16 cellular contexts compared by ENCODE assay signal in the genomic region with DNA sequence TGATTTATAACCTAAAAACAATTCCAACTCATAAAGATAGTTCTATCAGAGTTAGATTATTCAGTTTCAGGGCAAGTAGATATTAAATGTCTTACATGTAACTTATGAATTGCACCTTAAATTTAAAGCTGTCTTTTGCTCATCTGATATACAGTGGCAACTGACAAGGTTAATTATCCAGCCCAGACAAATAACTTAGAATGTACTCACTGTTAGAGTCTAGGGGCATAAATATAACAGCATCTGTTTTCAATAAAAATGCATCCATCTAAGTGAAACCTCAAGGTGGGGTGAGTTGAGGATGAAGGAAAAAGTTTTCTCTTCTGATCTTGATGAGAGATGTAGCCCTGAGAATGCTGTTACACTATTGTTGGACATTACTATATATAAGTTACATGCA.
DNase-seq lines count a peak whose midpoint lies in the region; FAIRE-seq and TF ChIP-seq lines count a peak whose summit lies in the region.
"Had no signal": no experiment of that assay in that cellular context is flagged by ENCODE, and none has a peak within 500 bp of the region (broad histone marks: within the 10 kb centered on the region; RNA-seq: fewer than 3 reads in every experiment).

No MANE protein-coding gene starts in this region.

- H3K4me2 ChIP-seq in mesenchymal stem cell (ENCODE audit: low read length, poor library complexity, severe bottlenecking) = no peak overlapping the region
- H3K4me2 ChIP-seq: BLaER1 treated with 17β-estradiol and CSF1 and Interleukin-3, amounts not matched to agents 10 nM and 100 nM had no signal

- intact Hi-C loops in esophagus squamous epithelium (cut with DNase I) = no loop called here

- H3K9me3 ChIP-seq in mesenchymal stem cell (ENCODE audit: control insufficient read depth, low read length) (no peaks in the 10 kb centered on the region), esophagus squamous epithelium (no peaks in the 10 kb centered on the region)
- H3K9me3 ChIP-seq: BLaER1 treated with 17β-estradiol and CSF1 and Interleukin-3, amounts not matched to agents 10 nM and 100 nM; HAP-1 had no signal

- H3K18ac ChIP-seq in mesenchymal stem cell (ENCODE audit: low read depth in 1 of 2, low read length in 2 of 2) = no peak overlapping the region

- H2AFZ ChIP-seq in mesenchymal stem cell (ENCODE audit: low read depth, low read length) = no peak overlapping the region

- no peak overlapping the region for H4K8ac ChIP-seq in mesenchymal stem cell (ENCODE audit: low read length)

- TF ChIP-seq CTCF in esophagus squamous epithelium (IDR thresholded peaks at IDR 0.05) = no peak

- H2BK15ac ChIP-seq in mesenchymal stem cell (ENCODE audit: low read depth, poor library complexity, severe bottlenecking) = no peak overlapping the region

- H2AK5ac ChIP-seq in mesenchymal stem cell (ENCODE audit: low read length, severe bottlenecking) = no peak overlapping the region

- no peak for TF ChIP-seq POLR2A in esophagus squamous epithelium (IDR thresholded peaks at IDR 0.05)

- no peak overlapping the region for H2BK12ac ChIP-seq in mesenchymal stem cell (ENCODE audit: low read length in 2 of 2)

- H3K27me3 ChIP-seq in mesenchymal stem cell (ENCODE audit: control insufficient read depth in 1 of 2, insufficient read depth in 1 of 2, low read length in 2 of 2) (no peaks in the 10 kb centered on the region), esophagus squamous epithelium (peaks cover 0 to 6% (median 0%) of the 10 kb centered on the region in 4 donors), H7 (ENCODE audit: control insufficient read depth, insufficient read depth, low read length) (no peaks in the 10 kb centered on the region)
- H3K27me3 ChIP-seq: BLaER1 treated with 17β-estradiol and CSF1 and Interleukin-3, amounts not matched to agents 10 nM and 100 nM had no signal

- H3K79me1 ChIP-seq in mesenchymal stem cell (replicated peaks; ENCODE audit: low read length, poor library complexity, severe bottlenecking) = peaks cover 19% of the 10 kb centered on the region

- H3K14ac ChIP-seq in mesenchymal stem cell (ENCODE audit: low read length in 2 of 2) = no peak overlapping the region

- peak overlapping the region; percentile 28 for H3K9ac ChIP-seq in mesenchymal stem cell (ENCODE audit: low read length)
- H3K9ac ChIP-seq: BLaER1 treated with 17β-estradiol and CSF1 and Interleukin-3, amounts not matched to agents 10 nM and 100 nM had no signal

- H3K4me1 ChIP-seq in mesenchymal stem cell (ENCODE audit: control insufficient read depth, insufficient read depth, low read depth, low read length) (no peaks in the 10 kb centered on the region), esophagus squamous epithelium (peaks cover 0 to 24% (median 5%) of the 10 kb centered on the region in 3 donors)
- H3K4me1 ChIP-seq: BLaER1 treated with 17β-estradiol and CSF1 and Interleukin-3, amounts not matched to agents 10 nM and 100 nM; HAP-1 had no signal

- H3K27ac ChIP-seq in mesenchymal stem cell (ENCODE audit: low read length, poor library complexity, severe bottlenecking) (no peak overlapping the region), esophagus squamous epithelium (no peak overlapping the region)
- H3K27ac ChIP-seq: BLaER1 treated with 17β-estradiol and CSF1 and Interleukin-3, amounts not matched to agents 10 nM and 100 nM had no signal

- H4K91ac ChIP-seq in mesenchymal stem cell (ENCODE audit: low read length) = no peak overlapping the region

- no peak overlapping the region for H3K4ac ChIP-seq in mesenchymal stem cell (ENCODE audit: low read depth in 1 of 2, low read length in 2 of 2)

- no peak overlapping the region for H3K4me3 ChIP-seq in mesenchymal stem cell (ENCODE audit: insufficient read depth in 1 of 2, low read depth in 1 of 2, low read length in 2 of 2)
- no peak overlapping the region for H3K4me3 ChIP-seq in esophagus squamous epithelium
- no peak overlapping the region for H3K4me3 ChIP-seq in H7 (ENCODE audit: insufficient read depth, low read depth, low read length)
- H3K4me3 ChIP-seq: BLaER1 treated with 17β-estradiol and CSF1 and Interleukin-3, amounts not matched to agents 10 nM and 100 nM; GM12878; HAP-1 had no signal

- H3K23ac ChIP-seq in mesenchymal stem cell (ENCODE audit: low read length in 2 of 2) = no peak overlapping the region

- no peak overlapping the region for H2BK5ac ChIP-seq in mesenchymal stem cell (ENCODE audit: low read depth, low read length, poor library complexity, severe bottlenecking)

- DNase-seq in EH (ENCODE audit: low read depth) = peak; percentile 31
- peak; percentile 32 for DNase-seq in SK-N-DZ (ENCODE audit: low spot score)
- no peak for DNase-seq in mesenchymal stem cell
- no peak for DNase-seq in esophagus squamous epithelium (lab: John Stamatoyannopoulos, UW)
- DNase-seq in NCI-H774 (lab: John Stamatoyannopoulos, UW) = no peak
- no peak for DNase-seq in H7
- DNase-seq in effector CD8-positive, alpha-beta T cell (lab: John Stamatoyannopoulos, UW) = no peak
- DNase-seq: 8988T; CD4-positive, CD25-positive, alpha-beta regulatory T cell; DMS53; GOT3 had no signal

- H3K36me3 ChIP-seq in mesenchymal stem cell (ENCODE audit: control insufficient read depth in 1 of 2, insufficient read depth in 2 of 2, low read depth in 1 of 2, low read length in 2 of 2) = peaks cover 22 to 97% of the 10 kb centered on the region in 2 experiments
- H3K36me3 ChIP-seq in esophagus squamous epithelium = peaks cover 0 to 12% (median 0%) of the 10 kb centered on the region in 3 donors
- no peaks in the 10 kb centered on the region for H3K36me3 ChIP-seq in H7 (replicated peaks; ENCODE audit: control insufficient read depth, insufficient read depth, low read length)
- H3K36me3 ChIP-seq: BLaER1 treated with 17β-estradiol and CSF1 and Interleukin-3, amounts not matched to agents 10 nM and 100 nM; HAP-1 had no signal

- H2BK120ac ChIP-seq in mesenchymal stem cell (ENCODE audit: low read depth, low read length) = no peak overlapping the region

- peak; percentile 84 for FAIRE-seq in endometrium (lab: Jason Lieb, UNC)
- FAIRE-seq: GM12878, GM18507 had no signal

Comparison
In these comparisons a context has a peak if more than half of its experiments do, and no peak if none do; other contexts are left out.
1. DNase-seq: peak in EH (single experiment) and SK-N-DZ (single experiment); none in mesenchymal stem cell (single experiment), esophagus squamous epithelium (single experiment), NCI-H774 (single experiment), H7 (single experiment) and effector CD8-positive, alpha-beta T cell (single experiment).